8 cellular contexts compared by ENCODE assay signal in the genomic region with DNA sequence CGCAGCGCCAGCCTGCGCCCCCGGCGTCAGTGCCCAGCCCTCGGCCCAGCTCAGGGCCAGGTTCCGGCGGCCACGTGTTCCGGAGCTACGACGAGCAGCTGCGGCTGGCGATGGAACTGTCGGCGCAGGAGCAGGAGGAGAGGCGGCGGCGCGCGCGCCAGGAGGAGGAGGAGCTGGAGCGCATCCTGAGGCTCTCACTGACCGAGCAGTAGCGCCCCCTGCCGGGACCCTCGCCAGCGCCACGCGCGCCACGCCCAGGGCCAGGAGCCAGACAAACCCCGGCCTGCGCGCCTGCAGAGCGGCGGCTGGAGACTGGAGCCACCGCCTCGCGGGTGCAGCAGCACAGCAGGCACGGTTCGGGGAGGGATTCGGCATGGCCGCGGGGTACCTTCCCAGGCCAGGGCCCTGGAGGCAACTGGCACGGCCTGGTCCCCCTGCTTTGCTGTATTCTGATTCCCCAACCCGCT. TPM values are rescaled to one million over a fixed set of nuclear protein-coding genes. Genes with fewer than 3 reads are reported as not detected.
DNase-seq lines count a peak whose midpoint lies in the region; ATAC-seq and TF ChIP-seq lines count a peak whose summit lies in the region.

No MANE protein-coding gene starts in this region.

- H3K36me3 Mint-ChIP-seq in chondrocyte (ENCODE audit: low read depth): no peaks in the 10 kb centered on the region

- H3K27me3 Mint-ChIP-seq in chondrocyte (ENCODE audit: low read depth): peaks cover 2% of the 10 kb centered on the region

- peak; percentile 39 for ATAC-seq in GM19463 (IDR thresholded peaks at IDR 0.05; ENCODE audit: unreplicated experiment)
- no peak for ATAC-seq in HG02678 (IDR thresholded peaks at IDR 0.05; ENCODE audit: unreplicated experiment)

- H3K4me3 Mint-ChIP-seq in chondrocyte (ENCODE audit: unreplicated experiment): no peak overlapping the region

- H3K9me3 Mint-ChIP-seq in chondrocyte (ENCODE audit: low read depth): no peaks in the 10 kb centered on the region

- TF ChIP-seq CTCF in chondrocyte (IDR thresholded peaks at IDR 0.05): peak; percentile 76

- H3K4me1 Mint-ChIP-seq in chondrocyte (ENCODE audit: low read depth): peaks cover 22% of the 10 kb centered on the region

- H3K27ac Mint-ChIP-seq in chondrocyte (ENCODE audit: unreplicated experiment): no peak overlapping the region

- DNase-seq in activated CD4-positive, alpha-beta T cell treated with anti-CD3 and anti-CD28 coated beads for 1 hour: peak; percentile 83
- no peak for DNase-seq in chondrocyte (ENCODE audit: low spot score)
- peak; percentile 89 for DNase-seq in kidney tubule cell (ENCODE audit: low spot score)
- DNase-seq in stimulated activated CD4-positive, alpha-beta T cell treated with anti-CD3 and anti-CD28 coated beads, Interleukin-15, amount 100 ng/mL, for 1 hour (ENCODE audit: low read depth in 1 of 2, low spot score in 1 of 2): peak; percentile 88 to 93
- no peak for DNase-seq in NCI-H1417 treated with DMSO at 0.1 percent for 48 hours (lab: John Stamatoyannopoulos, UW)
- no peak for DNase-seq in HT-29 (ENCODE audit: low spot score)

RNA-seq across cellular contexts. Expression of gene CORO6, which starts 9.3 kb away (rescaled TPM):
- total RNA-seq in chondrocyte: 6.7 to 7.6 TPM (median 7.2 TPM) in 3 replicates
- 0.25 and 0.26 TPM in 2 replicates for total RNA-seq in HT-29 (2014; rRNA removed; shearing (Covaris generic))

RNA-seq across cellular contexts. Expression of gene ANKRD13B, which starts 20.5 kb away (rescaled TPM):
- total RNA-seq in chondrocyte: 21.6 to 27.1 TPM (median 24.5 TPM) in 3 replicates
- 26.6 and 28.0 TPM in 2 replicates for total RNA-seq in HT-29 (2014; rRNA removed; shearing (Covaris generic))

RNA-seq across cellular contexts. Expression of gene GIT1, which starts 24.0 kb away (rescaled TPM):
- total RNA-seq in chondrocyte: 32.1 to 37.7 TPM (median 35.7 TPM) in 3 replicates
- total RNA-seq in HT-29 (2014; rRNA removed; shearing (Covaris generic)): 52.2 and 56.3 TPM in 2 replicates

RNA-seq across cellular contexts. Expression of gene TP53I13, which starts 44.9 kb away (rescaled TPM):
- total RNA-seq in chondrocyte: 44.6 to 49.8 TPM (median 48.3 TPM) in 3 replicates
- 118 and 141 TPM in 2 replicates for total RNA-seq in HT-29 (2014; rRNA removed; shearing (Covaris generic))

RNA-seq across cellular contexts. Expression of gene ABHD15, which starts 46.6 kb away (rescaled TPM):
- 10.2 to 16.7 TPM (median 11.7 TPM) in 3 replicates for total RNA-seq in chondrocyte
- 20.6 and 25.5 TPM in 2 replicates for total RNA-seq in HT-29 (2014; rRNA removed; shearing (Covaris generic))

Comparison
In these comparisons a context has a peak if more than half of its experiments do, and no peak if none do; other contexts are left out.
1. DNase-seq: peak in activated CD4-positive, alpha-beta T cell treated with anti-CD3 and anti-CD28 coated beads for 1 hour (single experiment), kidney tubule cell (single experiment) and stimulated activated CD4-positive, alpha-beta T cell treated with anti-CD3 and anti-CD28 coated beads, Interleukin-15, amount 100 ng/mL, for 1 hour (2 of 2); none in chondrocyte (single experiment), NCI-H1417 treated with DMSO at 0.1 percent for 48 hours (single experiment) and HT-29 (single experiment).